ENCODE assay signal across 26 cellular contexts in genomic region chr3:103136621-103137020, GRCh38.
"Had no signal": no experiment of that assay in that cellular context is flagged by ENCODE, and none has a peak within 500 bp of the region (broad histone marks: within the 10 kb centered on the region; RNA-seq: fewer than 3 reads in every experiment).

No MANE protein-coding gene starts in this region.

- H3K27ac Mint-ChIP-seq: activated CD4-positive, alpha-beta memory T cell treated with anti-CD3 and anti-CD28 coated beads for 36 hours; activated CD4-positive, alpha-beta T cell treated with anti-CD3 and anti-CD28 coated beads, Interleukin-2, amount 10 ng/mL, durations not matched to agents 7 days and 5 days; activated naive CD4-positive, alpha-beta T cell treated with anti-CD3 and anti-CD28 coated beads, Interleukin-2, amount 50 U/mL, for 72 hours; activated naive CD8-positive, alpha-beta T cell treated with anti-CD3 and anti-CD28 coated beads, Interleukin-2, amount 50 U/mL, for 24 hours; T-cell had no signal

- H3K4me3 ChIP-seq: ascending aorta, body of pancreas, PC-9 had no signal

- H3K4me1 Mint-ChIP-seq: activated CD4-positive, alpha-beta T cell treated with anti-CD3 and anti-CD28 coated beads, Interleukin-2, amount 10 ng/mL, durations not matched to agents 7 days and 5 days; activated naive CD8-positive, alpha-beta T cell treated with anti-CD3 and anti-CD28 coated beads, Interleukin-2, amount 50 U/mL, for 24 hours; T-cell had no signal

- H3K36me3 ChIP-seq: ascending aorta had no signal

- ATAC-seq: activated naive CD4-positive, alpha-beta T cell treated with anti-CD3 and anti-CD28 coated beads, Interleukin-2, amount 50 U/mL, for 72 hours; activated naive CD8-positive, alpha-beta T cell treated with anti-CD3 and anti-CD28 coated beads, Interleukin-2, amount 50 U/mL, for 24 hours; activated T-cell treated with anti-CD3 and anti-CD28 coated beads, Interleukin-2, amount 50 U/mL, for 4 hours; body of pancreas; T-cell had no signal

- H3K27me3 ChIP-seq: ascending aorta, body of pancreas had no signal

- H3K4me2 ChIP-seq: PC-9 had no signal

- H3K4me1 ChIP-seq: ascending aorta, body of pancreas had no signal

- H3K27ac ChIP-seq: ascending aorta, body of pancreas, PC-9, VCaP had no signal

- H3K9me3 Mint-ChIP-seq: activated CD4-positive, alpha-beta memory T cell treated with anti-CD3 and anti-CD28 coated beads for 36 hours; activated CD4-positive, alpha-beta T cell treated with anti-CD3 and anti-CD28 coated beads, Interleukin-2, amount 10 ng/mL, durations not matched to agents 7 days and 5 days; activated naive CD8-positive, alpha-beta T cell treated with anti-CD3 and anti-CD28 coated beads, Interleukin-2, amount 50 U/mL, for 24 hours; activated T-cell treated with anti-CD3 and anti-CD28 coated beads, Interleukin-2, amount 50 U/mL, for 4 hours; T-cell had no signal

- H3K4me3 Mint-ChIP-seq: activated CD4-positive, alpha-beta memory T cell treated with anti-CD3 and anti-CD28 coated beads for 36 hours; activated CD4-positive, alpha-beta T cell treated with anti-CD3 and anti-CD28 coated beads, Interleukin-2, amount 10 ng/mL, durations not matched to agents 7 days and 5 days; activated naive CD8-positive, alpha-beta T cell treated with anti-CD3 and anti-CD28 coated beads, Interleukin-2, amount 50 U/mL, for 24 hours; activated T-cell treated with anti-CD3 and anti-CD28 coated beads, Interleukin-2, amount 50 U/mL, for 4 hours; T-cell had no signal

- H3K36me3 Mint-ChIP-seq: activated CD4-positive, alpha-beta memory T cell treated with anti-CD3 and anti-CD28 coated beads for 36 hours; activated naive CD4-positive, alpha-beta T cell treated with anti-CD3 and anti-CD28 coated beads, Interleukin-2, amount 50 U/mL, for 72 hours; T-cell had no signal

- H2AFZ ChIP-seq: PC-9 had no signal

- H3K9me3 ChIP-seq: ascending aorta, body of pancreas had no signal

- DNase-seq: activated CD4-positive, alpha-beta memory T cell treated with anti-CD3 and anti-CD28 coated beads for 36 hours; activated CD4-positive, alpha-beta T cell treated with anti-CD3 and anti-CD28 coated beads, Interleukin-2, amount 10 ng/mL, durations not matched to agents 7 days and 5 days; activated CD4-positive, CD25-positive, alpha-beta regulatory T cell; activated CD8-positive, alpha-beta memory T cell treated with anti-CD3 and anti-CD28 coated beads for 24 hours; activated effector memory CD4-positive, alpha-beta T cell treated with anti-CD3 and anti-CD28 coated beads, Interleukin-2, amount 50 U/mL, for 16 hours; activated naive CD4-positive, alpha-beta T cell treated with Interleukin-2 at 50 U/mL for 16 hours; activated naive CD8-positive, alpha-beta T cell treated with anti-CD3 and anti-CD28 coated beads, Interleukin-2, amount 50 U/mL, for 24 hours; activated T-cell treated with anti-CD3 and anti-CD28 coated beads, Interleukin-2, amount 50 U/mL, for 4 hours; amniotic stem cell; body of pancreas; central memory CD4-positive, alpha-beta T cell; cortex of kidney; MM.1S; NCI-H1105 treated with DMSO at 0.1 percent for 48 hours; NCI-H2107; NCI-H2171 treated with DMSO at 0.1 percent for 48 hours; NCI-H226; NCI-H526; SIG-M5; T-cell; T-helper 2 cell; T1000 had no signal
